Comparison of ENCODE assay signal across 1 cellular context in genomic region chr1:200354243-200354642, GRCh38.
A peak's percentile ranks its signal among the peaks of the same experiment; 100 is the strongest.
TF ChIP-seq lines count a peak whose summit lies in the region.

No MANE protein-coding gene starts in this region.

TF ChIP-seq in GM12878, 131 proteins besides CTCF, POLR2A, EP300 and RAD21 (continued from another document):
- TF ChIP-seq REST (IDR thresholded peaks at IDR 0.05; ENCODE audit: low read depth, low read length) (no peak), ETV6 (conservative IDR thresholded peaks at IDR 0.05 in 1 of 2, IDR thresholded peaks at IDR 0.05 in 1 of 2; ENCODE audit: borderline replicate concordance in 1 of 2, low read depth in 1 of 2) (peak in 1 of 2 experiments; percentile 56; a peak in 1 of 4 replicates), IRF4 (IDR thresholded peaks at IDR 0.05; ENCODE audit: low read depth, low read length) (peak; percentile 93), JUNB (IDR thresholded peaks at IDR 0.05) (peak; percentile 86), FOXM1 (IDR thresholded peaks at IDR 0.05; ENCODE audit: low read depth, low read length) (peak; percentile 62; the same call in 1 of the 2 replicates), IKZF2 (IDR thresholded peaks at IDR 0.05) (peak; percentile 58 to 71; a peak in 2 of 4 replicates), EED (IDR thresholded peaks at IDR 0.05; ENCODE audit: low read depth) (peak; percentile 52; the same call in 1 of the 2 replicates), STAT1 (conservative IDR thresholded peaks at IDR 0.05) (no peak), MEF2A (IDR thresholded peaks at IDR 0.05; ENCODE audit: insufficient read depth, low read depth, low read length) (0 out of 2 replicates have a peak, but pooled peaks have one; percentile 53), SREBF1 (IDR thresholded peaks at IDR 0.05; ENCODE audit: low read length) (no peak), CREM (IDR thresholded peaks at IDR 0.05; ENCODE audit: low read depth) (peak; percentile 38; the same call in 1 of the 2 replicates), IKZF1 (conservative IDR thresholded peaks at IDR 0.05) (0 out of 2 replicates have a peak, but pooled peaks have one; percentile 42), ZNF384 (IDR thresholded peaks at IDR 0.05; ENCODE audit: borderline replicate concordance, low read depth, low read length) (0 out of 2 replicates have a peak, but pooled peaks have one; percentile 9), RUNX3 (IDR thresholded peaks at IDR 0.05; ENCODE audit: low read length) (peak; percentile 97), DPF2 (IDR thresholded peaks at IDR 0.05) (0 out of 2 replicates have a peak, but pooled peaks have one; percentile 26), MTA2 (IDR thresholded peaks at IDR 0.05; ENCODE audit: low read depth) (peak; percentile 37; the same call in 1 of the 2 replicates), CREB1 (IDR thresholded peaks at IDR 0.05; ENCODE audit: low read depth) (0 out of 2 replicates have a peak, but pooled peaks have one; percentile 24), ZBTB40 (IDR thresholded peaks at IDR 0.05; ENCODE audit: borderline replicate concordance) (no peak), CBX5 (IDR thresholded peaks at IDR 0.05; ENCODE audit: low read depth) (no peak), NFIC (IDR thresholded peaks at IDR 0.05; ENCODE audit: low read depth, low read length) (peak; percentile 86), ZZZ3 (IDR thresholded peaks at IDR 0.05; ENCODE audit: control insufficient read depth, insufficient read length, low read depth) (no peak), MTA3 (IDR thresholded peaks at IDR 0.05; ENCODE audit: borderline replicate concordance, low read length) (0 out of 2 replicates have a peak, but pooled peaks have one; percentile 28)
- TF ChIP-seq, protein P1, sequence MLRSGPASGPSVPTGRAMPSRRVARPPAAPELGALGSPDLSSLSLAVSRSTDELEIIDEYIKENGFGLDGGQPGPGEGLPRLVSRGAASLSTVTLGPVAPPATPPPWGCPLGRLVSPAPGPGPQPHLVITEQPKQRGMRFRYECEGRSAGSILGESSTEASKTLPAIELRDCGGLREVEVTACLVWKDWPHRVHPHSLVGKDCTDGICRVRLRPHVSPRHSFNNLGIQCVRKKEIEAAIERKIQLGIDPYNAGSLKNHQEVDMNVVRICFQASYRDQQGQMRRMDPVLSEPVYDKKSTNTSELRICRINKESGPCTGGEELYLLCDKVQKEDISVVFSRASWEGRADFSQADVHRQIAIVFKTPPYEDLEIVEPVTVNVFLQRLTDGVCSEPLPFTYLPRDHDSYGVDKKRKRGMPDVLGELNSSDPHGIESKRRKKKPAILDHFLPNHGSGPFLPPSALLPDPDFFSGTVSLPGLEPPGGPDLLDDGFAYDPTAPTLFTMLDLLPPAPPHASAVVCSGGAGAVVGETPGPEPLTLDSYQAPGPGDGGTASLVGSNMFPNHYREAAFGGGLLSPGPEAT (IDR thresholded peaks at IDR 0.05; ENCODE audit: low read depth): 0 out of 2 replicates have a peak, but pooled peaks have one; percentile 7
- TF ChIP-seq, protein P2, sequence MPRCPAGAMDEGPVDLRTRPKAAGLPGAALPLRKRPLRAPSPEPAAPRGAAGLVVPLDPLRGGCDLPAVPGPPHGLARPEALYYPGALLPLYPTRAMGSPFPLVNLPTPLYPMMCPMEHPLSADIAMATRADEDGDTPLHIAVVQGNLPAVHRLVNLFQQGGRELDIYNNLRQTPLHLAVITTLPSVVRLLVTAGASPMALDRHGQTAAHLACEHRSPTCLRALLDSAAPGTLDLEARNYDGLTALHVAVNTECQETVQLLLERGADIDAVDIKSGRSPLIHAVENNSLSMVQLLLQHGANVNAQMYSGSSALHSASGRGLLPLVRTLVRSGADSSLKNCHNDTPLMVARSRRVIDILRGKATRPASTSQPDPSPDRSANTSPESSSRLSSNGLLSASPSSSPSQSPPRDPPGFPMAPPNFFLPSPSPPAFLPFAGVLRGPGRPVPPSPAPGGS (IDR thresholded peaks at IDR 0.05; ENCODE audit: borderline replicate concordance, insufficient read depth, low read depth, low read length, poor library complexity, severe bottlenecking): peak; percentile 59
TF ChIP-seq in GM12878: peak in this region for 25.
